ENCODE assay signal across 8 cellular contexts in the genomic region with DNA sequence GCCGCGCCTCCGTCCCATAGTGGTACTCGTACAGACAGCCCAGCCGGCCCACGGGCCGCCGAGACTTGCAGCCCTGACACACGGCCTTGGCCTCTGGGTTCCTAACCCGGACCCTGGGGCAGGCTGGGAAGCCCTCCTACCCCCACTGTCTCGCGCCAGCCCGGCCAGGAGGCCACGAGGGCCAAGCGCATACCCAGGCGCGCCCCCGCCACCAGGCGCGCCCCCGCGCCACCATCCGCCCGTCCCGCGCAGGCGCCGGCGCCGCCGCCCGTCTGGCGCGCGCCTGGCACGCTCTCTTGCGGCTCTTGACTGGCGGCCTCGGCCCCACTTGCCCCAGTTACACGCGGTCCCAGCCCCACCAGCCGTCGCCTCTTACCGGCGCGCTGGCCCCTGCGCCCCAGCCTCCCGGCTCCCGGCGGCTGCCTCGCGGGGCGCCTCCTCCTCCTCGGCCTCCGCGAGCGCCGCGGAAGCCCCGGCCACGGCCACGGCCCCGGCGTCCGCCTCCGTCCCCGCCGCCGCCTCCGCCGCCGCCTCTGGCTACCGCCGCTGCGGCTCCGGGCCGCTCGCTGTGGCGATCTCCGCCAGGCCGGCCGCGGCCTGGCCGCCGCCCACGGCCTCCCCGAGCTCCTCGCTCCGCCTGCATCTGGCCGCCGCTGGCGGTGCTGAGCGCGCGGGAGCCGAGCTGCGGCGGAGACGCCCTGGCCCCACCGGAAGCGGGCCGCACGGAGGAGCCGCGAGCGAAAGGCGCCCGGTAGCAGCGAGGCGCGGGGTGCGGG.
DNase-seq lines count a peak whose midpoint lies in the region; ATAC-seq and TF ChIP-seq lines count a peak whose summit lies in the region.

No MANE protein-coding gene starts in this region.

- DNase-seq in 8988T (peak; percentile 35), NCI-H2171 (lab: John Stamatoyannopoulos, UW) (peak; percentile 62), cardiac fibroblast (ENCODE audit: low read depth in 2 of 2) (peak; percentile 74 to 82), iris pigment epithelial cell (ENCODE audit: low read depth) (peak; percentile 80)
- peak; percentile 71 for DNase-seq in stimulated activated CD4-positive, alpha-beta T cell treated with anti-CD3 and anti-CD28 coated beads, Interleukin-12 subunit alpha, Interleukin-12 subunit beta, amount 100 ng/mL, for 4 hours

- TF ChIP-seq CTCF in WI38 (IDR thresholded peaks at IDR 0.05; ENCODE audit: low read depth, low read length): no peak
- no peak for TF ChIP-seq CTCF in cardiac fibroblast (IDR thresholded peaks at IDR 0.05; ENCODE audit: low read depth, low read length)

- peak overlapping the region; percentile 84 for H3K4me3 ChIP-seq in WI38 (ENCODE audit: low read depth, low read length)
- peak overlapping the region; percentile 88 to 93 for H3K4me3 ChIP-seq in cardiac fibroblast (replicated peaks in 1 of 2; ENCODE audit: low read depth in 2 of 2, low read length in 2 of 2)

- ATAC-seq in GM18517 (IDR thresholded peaks at IDR 0.05; ENCODE audit: unreplicated experiment) (peak; percentile 65), HG02981 (IDR thresholded peaks at IDR 0.05; ENCODE audit: unreplicated experiment) (peak; percentile 65)

Comparison
In these comparisons a context has a peak if more than half of its experiments do, and no peak if none do; other contexts are left out.
1. Peak in every context shown above with its lines: DNase-seq, ATAC-seq and H3K4me3 ChIP-seq.